1 cellular context compared by ENCODE assay signal in genomic region chr1:206685749-206686485, GRCh38.
TF ChIP-seq lines count a peak whose summit lies in the region.

No MANE protein-coding gene starts in this region.

TF ChIP-seq in K562, 482 proteins besides CTCF, POLR2A, EP300 and RAD21 (continued from another document):
- 0 out of 2 replicates have a peak, but pooled peaks have one; percentile 15 for TF ChIP-seq ZNF395 (CRISPR knock-in tag; IDR thresholded peaks at IDR 0.05)
- peak; percentile 61 for TF ChIP-seq L3MBTL2 (IDR thresholded peaks at IDR 0.05)
- TF ChIP-seq HDAC3 (IDR thresholded peaks at IDR 0.05; ENCODE audit: borderline replicate concordance, partially characterized antibody), result no peak
- peak in 1 of 2 experiments; percentile 41; a peak in 1 of 4 replicates for TF ChIP-seq MNT (conservative IDR thresholded peaks at IDR 0.05)
- TF ChIP-seq SAFB (IDR thresholded peaks at IDR 0.05; ENCODE audit: borderline replicate concordance, low read depth, low read length), result no peak
- TF ChIP-seq ZNF583 (CRISPR knock-in tag; IDR thresholded peaks at IDR 0.05), result 0 out of 2 replicates have a peak, but pooled peaks have one; percentile 27
- peak; percentile 36; the same call in 1 of the 2 replicates for TF ChIP-seq DPF2 (IDR thresholded peaks at IDR 0.05)
- peak in 1 of 2 experiments; percentile 79; a peak in 1 of 4 replicates for TF ChIP-seq TEAD1 (CRISPR knock-in tag; IDR thresholded peaks at IDR 0.05)
- 0 out of 2 replicates have a peak, but pooled peaks have one; percentile 16 for TF ChIP-seq MTA3 (IDR thresholded peaks at IDR 0.05; ENCODE audit: borderline replicate concordance)
- TF ChIP-seq RBFOX2 (IDR thresholded peaks at IDR 0.05; ENCODE audit: low read depth, low read length), result peak; percentile 80
- no peak for TF ChIP-seq PCBP1 (IDR thresholded peaks at IDR 0.05; ENCODE audit: low read depth, low read length, poor library complexity, severe bottlenecking)
- peak; percentile 41; the same call in 1 of the 2 replicates for TF ChIP-seq SPI1 (IDR thresholded peaks at IDR 0.05; ENCODE audit: borderline replicate concordance, low read depth, low read length)
- TF ChIP-seq TAF1 (IDR thresholded peaks at IDR 0.05; ENCODE audit: control insufficient read depth, extremely low read depth, insufficient read depth, low read length, severe bottlenecking), result peak; percentile 22
- TF ChIP-seq CXXC5 (CRISPR knock-in tag; IDR thresholded peaks at IDR 0.05), result peak; percentile 36
- peak; percentile 63 for TF ChIP-seq SAP30 (IDR thresholded peaks at IDR 0.05; ENCODE audit: borderline replicate concordance, insufficient read depth, low read depth, low read length, poor library complexity, severe bottlenecking)
- no peak for TF ChIP-seq MLLT1 (IDR thresholded peaks at IDR 0.05)
- TF ChIP-seq SREBF1 (IDR thresholded peaks at IDR 0.05; ENCODE audit: borderline replicate concordance, low read depth, low read length), result no peak
- TF ChIP-seq HES1 (IDR thresholded peaks at IDR 0.05; ENCODE audit: low read depth), result 0 out of 2 replicates have a peak, but pooled peaks have one; percentile 13
- TF ChIP-seq CHAMP1 (IDR thresholded peaks at IDR 0.05), result no peak
- TF ChIP-seq ZNF24 (IDR thresholded peaks at IDR 0.05), result peak; percentile 50; the same call in 1 of the 2 replicates
- no peak; the same call in 1 of the 2 replicates for TF ChIP-seq SMAD4 (CRISPR knock-in tag; conservative IDR thresholded peaks at IDR 0.05)
- no peak for TF ChIP-seq POLR3A (IDR thresholded peaks at IDR 0.05; ENCODE audit: borderline replicate concordance, extremely low read depth, insufficient read depth, insufficient read length)
- TF ChIP-seq CHD1 (IDR thresholded peaks at IDR 0.05; ENCODE audit: low read length), result peak; percentile 90
- TF ChIP-seq SMARCC2 (IDR thresholded peaks at IDR 0.05; ENCODE audit: low read depth), result no peak
- TF ChIP-seq HMGN3 (IDR thresholded peaks at IDR 0.05; ENCODE audit: borderline replicate concordance, extremely low read depth, insufficient read length, low read depth, low read length), result peak; percentile 65
- TF ChIP-seq RBM22 (IDR thresholded peaks at IDR 0.05; ENCODE audit: low read depth, low read length, poor library complexity, severe bottlenecking), result peak; percentile 48
- peak; percentile 6 to 27; a peak in 3 of 4 replicates for TF ChIP-seq SIN3A (IDR thresholded peaks at IDR 0.05; ENCODE audit: borderline replicate concordance in 2 of 2, control insufficient read depth in 1 of 2, low read depth in 2 of 2, low read length in 2 of 2)
- no peak for TF ChIP-seq BHLHE40 (IDR thresholded peaks at IDR 0.05; ENCODE audit: low read length)
- no peak for TF ChIP-seq ZNF143 (CRISPR knock-in tag; IDR thresholded peaks at IDR 0.05)
- 0 out of 2 replicates have a peak, but pooled peaks have one; percentile 15 for TF ChIP-seq JUND (IDR thresholded peaks at IDR 0.05; ENCODE audit: borderline replicate concordance, low read depth, low read length)
- no peak for TF ChIP-seq JUND (tag; IDR thresholded peaks at IDR 0.05; ENCODE audit: borderline replicate concordance, low read depth, low read length)
- no peak for TF ChIP-seq PTRF (tag; IDR thresholded peaks at IDR 0.05)
- TF ChIP-seq TRIM25 (IDR thresholded peaks at IDR 0.05; ENCODE audit: borderline replicate concordance), result no peak
- TF ChIP-seq TFAP4 (CRISPR knock-in tag; IDR thresholded peaks at IDR 0.05; ENCODE audit: borderline replicate concordance), result peak; percentile 55; the same call in 1 of the 2 replicates
- no peak for TF ChIP-seq EHMT2 (IDR thresholded peaks at IDR 0.05)
- TF ChIP-seq FOXA1 (IDR thresholded peaks at IDR 0.05; ENCODE audit: borderline replicate concordance), result no peak
- 0 out of 2 replicates have a peak, but pooled peaks have one; percentile 54 for TF ChIP-seq ZNF165 (CRISPR knock-in tag; IDR thresholded peaks at IDR 0.05; ENCODE audit: borderline replicate concordance)
- TF ChIP-seq MAZ (CRISPR knock-in tag; conservative IDR thresholded peaks at IDR 0.05 in 1 of 2, IDR thresholded peaks at IDR 0.05 in 1 of 2), result peak; percentile 35 to 42; a peak in 2 of 4 replicates
- peak; percentile 43 to 45; a peak in 3 of 4 replicates for TF ChIP-seq NRF1 (conservative IDR thresholded peaks at IDR 0.05 in 1 of 2, IDR thresholded peaks at IDR 0.05 in 1 of 2)
- 0 out of 2 replicates have a peak, but pooled peaks have one; percentile 61 for TF ChIP-seq ETV1 (tag; conservative IDR thresholded peaks at IDR 0.05; ENCODE audit: low read depth)
- peak; percentile 74 for TF ChIP-seq POLR2G (IDR thresholded peaks at IDR 0.05; ENCODE audit: low read depth, low read length)
- TF ChIP-seq ATF3 (IDR thresholded peaks at IDR 0.05), result no peak
- no peak for TF ChIP-seq ATF3 (CRISPR knock-in tag; conservative IDR thresholded peaks at IDR 0.05)
- no peak for TF ChIP-seq ZNF696 (CRISPR knock-in tag; conservative IDR thresholded peaks at IDR 0.05)
- no peak for TF ChIP-seq PHTF2 (CRISPR knock-in tag; IDR thresholded peaks at IDR 0.05)
- no peak for TF ChIP-seq ADNP (tag; IDR thresholded peaks at IDR 0.05)
- TF ChIP-seq KAT8 (IDR thresholded peaks at IDR 0.05; ENCODE audit: low read depth), result no peak
- no peak for TF ChIP-seq ZBTB12 (CRISPR knock-in tag; IDR thresholded peaks at IDR 0.05)
- peak; percentile 100 for TF ChIP-seq ZNF766 (CRISPR knock-in tag; conservative IDR thresholded peaks at IDR 0.05)
